In genomic region chrX:96837808-96838207, GRCh38 we compare ENCODE assay signal across 19 cellular contexts. TPM values are rescaled to one million over a fixed set of nuclear protein-coding genes. Genes with fewer than 3 reads are reported as not detected.
DNase-seq lines count a peak whose midpoint lies in the region; TF ChIP-seq lines count a peak whose summit lies in the region.
"Had no signal": no experiment of that assay in that cellular context is flagged by ENCODE, and none has a peak within 500 bp of the region (broad histone marks: within the 10 kb centered on the region; RNA-seq: fewer than 3 reads in every experiment).

No MANE protein-coding gene starts in this region.

- TF ChIP-seq CTCF in RWPE1 (conservative IDR thresholded peaks at IDR 0.05; ENCODE audit: low read depth), result no peak

- POLR2A ChIA-PET in RWPE1 (lab: Yijun Ruan, JAX; ENCODE audit: low non-redundant PET), result no interaction called here

- H3K27ac ChIP-seq in RWPE1, result no peak overlapping the region
- H3K27ac ChIP-seq in epithelial cell of prostate, result no peak overlapping the region
- peak overlapping the region; percentile 33 for H3K27ac ChIP-seq in skeletal muscle tissue (ENCODE audit: low read depth, low read length)
- H3K27ac ChIP-seq: BLaER1, cardiac muscle cell, left lung, ovary, skin epidermis, thoracic aorta had no signal

- H3K4me3 ChIP-seq in skeletal muscle tissue (ENCODE audit: low read length in 3 of 3), result no peak overlapping the region
- H3K4me3 ChIP-seq: BLaER1, cardiac muscle cell, left lung, ovary, skin epidermis, thoracic aorta had no signal

- no peak overlapping the region for H3K9ac ChIP-seq in skeletal muscle tissue (ENCODE audit: low read depth in 1 of 3, low read length in 3 of 3)
- H3K9ac ChIP-seq: BLaER1 had no signal

- no peaks in the 10 kb centered on the region for H3K27me3 ChIP-seq in skeletal muscle tissue (ENCODE audit: control insufficient read depth in 3 of 3, insufficient read depth in 3 of 3, low read length in 3 of 3)
- H3K27me3 ChIP-seq: cardiac muscle cell, left lung, ovary had no signal

- DNase-seq in HCEC 1CT (peak; percentile 7), RWPE1 (ENCODE audit: low spot score) (peak; percentile 11), epithelial cell of prostate (ENCODE audit: low read depth, low spot score) (peak; percentile 5), NCI-H1694 (lab: John Stamatoyannopoulos, UW) (no peak), GM19238 (ENCODE audit: insufficient read length, low spot score) (no peak)
- no peak for DNase-seq in stimulated activated CD4-positive, alpha-beta T cell treated with anti-CD3 and anti-CD28 coated beads, Interleukin-1b, Interleukin-23, amount 100 ng/mL, for 48 hours
- DNase-seq: activated CD4-positive, alpha-beta T cell treated with anti-CD3 and anti-CD28 coated beads for 36 hours; activated naive CD4-positive, alpha-beta T cell treated with Interleukin-2 at 50 U/mL for 16 hours; foreskin melanocyte; KG1; left lung; NCI-H2171 treated with DMSO at 0.1 percent for 48 hours; ovary; stimulated activated CD4-positive, alpha-beta T cell treated with anti-CD3 and anti-CD28 coated beads, Interleukin-4, amount 100 ng/mL, for 4 hours had no signal

- H3K9me3 ChIP-seq in skeletal muscle tissue (ENCODE audit: control insufficient read depth in 3 of 3, low read length in 3 of 3), result no peaks in the 10 kb centered on the region
- H3K9me3 ChIP-seq: BLaER1, left lung, ovary, thoracic aorta had no signal

- peaks cover 0 to 4% (median 0%) of the 10 kb centered on the region in 3 donors for H3K4me1 ChIP-seq in skeletal muscle tissue (ENCODE audit: control insufficient read depth in 3 of 3, insufficient read depth in 3 of 3, low read length in 3 of 3)
- H3K4me1 ChIP-seq: BLaER1, left lung had no signal

- CTCF ChIA-PET in RWPE1 (lab: Yijun Ruan, JAX), result no interaction called here

- no peaks in the 10 kb centered on the region for H3K36me3 ChIP-seq in skeletal muscle tissue (ENCODE audit: control insufficient read depth in 3 of 3, insufficient read depth in 3 of 3, low read length in 3 of 3)
- H3K36me3 ChIP-seq: BLaER1, cardiac muscle cell, left lung, ovary, thoracic aorta had no signal

RNA-seq across cellular contexts. Expression of gene RPA4, which starts 45.9 kb away (rescaled TPM):
- total RNA-seq in skeletal muscle tissue, result 2.6 TPM

Comparison
In these comparisons a context has a peak if more than half of its experiments do, and no peak if none do; other contexts are left out.
1. DNase-seq: peak in HCEC 1CT (single experiment), RWPE1 (single experiment) and epithelial cell of prostate (single experiment); none in NCI-H1694 (single experiment), stimulated activated CD4-positive, alpha-beta T cell treated with anti-CD3 and anti-CD28 coated beads, Interleukin-1b, Interleukin-23, amount 100 ng/mL, for 48 hours (single experiment) and GM19238 (single experiment).